ENCODE assay signal across 20 cellular contexts in the genomic region with DNA sequence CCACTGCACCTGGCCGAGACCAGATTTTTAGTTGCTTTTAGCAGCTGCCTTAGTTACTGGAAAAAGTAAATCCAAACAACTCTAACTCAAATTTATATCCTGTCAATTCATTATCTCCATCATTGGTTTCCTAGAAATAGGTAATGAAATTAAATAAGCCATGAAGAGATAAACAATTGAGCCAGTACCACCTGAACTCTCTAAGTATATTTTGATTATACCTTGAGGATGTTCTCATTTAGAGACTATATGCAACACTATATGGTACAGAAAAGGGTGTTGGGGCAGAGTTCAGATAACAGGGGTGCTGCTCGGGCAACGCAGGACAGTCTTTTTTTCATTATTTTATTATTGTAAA.
"Had no signal": no experiment of that assay in that cellular context is flagged by ENCODE, and none has a peak within 500 bp of the region (broad histone marks: within the 10 kb centered on the region; RNA-seq: fewer than 3 reads in every experiment).

No MANE protein-coding gene starts in this region.

- H3K27me3 Mint-ChIP-seq: activated CD4-positive, alpha-beta T cell treated with anti-CD3 and anti-CD28 coated beads for 36 hours; activated CD8-positive, alpha-beta T cell treated with anti-CD3 and anti-CD28 coated beads for 36 hours; activated naive CD8-positive, alpha-beta T cell treated with anti-CD3 and anti-CD28 coated beads, Interleukin-2, amount 10 ng/mL, durations not matched to agents 7 days and 5 days; T-helper 17 cell had no signal

- H3K9me3 Mint-ChIP-seq: activated CD8-positive, alpha-beta T cell treated with anti-CD3 and anti-CD28 coated beads for 36 hours; activated naive CD8-positive, alpha-beta T cell treated with anti-CD3 and anti-CD28 coated beads, Interleukin-2, amount 10 ng/mL, durations not matched to agents 7 days and 5 days had no signal

- H3K4me1 Mint-ChIP-seq: activated CD4-positive, alpha-beta T cell treated with anti-CD3 and anti-CD28 coated beads for 36 hours; T-helper 17 cell had no signal

- H3K4me3 ChIP-seq: adrenal gland, Peyer's patch had no signal

- H3K9me3 ChIP-seq: adrenal gland, Peyer's patch had no signal

- H3K27ac Mint-ChIP-seq: activated CD4-positive, alpha-beta T cell treated with anti-CD3 and anti-CD28 coated beads for 36 hours; activated CD8-positive, alpha-beta T cell treated with anti-CD3 and anti-CD28 coated beads for 36 hours; T-helper 17 cell had no signal

- H3K36me3 Mint-ChIP-seq: activated naive CD8-positive, alpha-beta T cell treated with anti-CD3 and anti-CD28 coated beads, Interleukin-2, amount 10 ng/mL, durations not matched to agents 7 days and 5 days had no signal

- H3K27me3 ChIP-seq: adrenal gland, Peyer's patch had no signal

- H3K36me3 ChIP-seq: adrenal gland, Peyer's patch had no signal

- H3K4me3 Mint-ChIP-seq: activated CD4-positive, alpha-beta T cell treated with anti-CD3 and anti-CD28 coated beads for 36 hours; activated CD8-positive, alpha-beta T cell treated with anti-CD3 and anti-CD28 coated beads for 36 hours; activated naive CD8-positive, alpha-beta T cell treated with anti-CD3 and anti-CD28 coated beads, Interleukin-2, amount 10 ng/mL, durations not matched to agents 7 days and 5 days; T-helper 17 cell had no signal

- H3K27ac ChIP-seq: adrenal gland, RWPE1 had no signal

- DNase-seq: activated CD4-positive, alpha-beta T cell treated with anti-CD3 and anti-CD28 coated beads for 36 hours; activated CD4-positive, alpha-beta T cell treated with anti-CD3 and anti-CD28 coated beads, Interleukin-2, amount 50 U/mL, for 1 hour; activated CD4-positive, CD25-positive, alpha-beta regulatory T cell; activated CD8-positive, alpha-beta memory T cell treated with anti-CD3 and anti-CD28 coated beads, Interleukin-2, amount 50 U/mL, for 4 hours; activated CD8-positive, alpha-beta T cell treated with anti-CD3 and anti-CD28 coated beads for 36 hours; activated naive CD4-positive, alpha-beta T cell treated with anti-CD3 and anti-CD28 coated beads, Interleukin-2, amount 50 U/mL, for 16 hours; activated naive CD8-positive, alpha-beta T cell treated with anti-CD3 and anti-CD28 coated beads, Interleukin-2, amount 10 ng/mL, durations not matched to agents 7 days and 5 days; adrenal gland; cerebellar nuclear complex; IMR-90; NCI-H1048; NCI-H146; NCI-H187 treated with DMSO at 0.1 percent for 48 hours; NCI-H2081 treated with DMSO at 0.1 percent for 48 hours; NCI-H524; NCI-H82; T-helper 17 cell; T-helper 9 cell had no signal

- H3K4me1 ChIP-seq: adrenal gland, Peyer's patch had no signal
